ENCODE assay signal across 11 cellular contexts in the genomic region with DNA sequence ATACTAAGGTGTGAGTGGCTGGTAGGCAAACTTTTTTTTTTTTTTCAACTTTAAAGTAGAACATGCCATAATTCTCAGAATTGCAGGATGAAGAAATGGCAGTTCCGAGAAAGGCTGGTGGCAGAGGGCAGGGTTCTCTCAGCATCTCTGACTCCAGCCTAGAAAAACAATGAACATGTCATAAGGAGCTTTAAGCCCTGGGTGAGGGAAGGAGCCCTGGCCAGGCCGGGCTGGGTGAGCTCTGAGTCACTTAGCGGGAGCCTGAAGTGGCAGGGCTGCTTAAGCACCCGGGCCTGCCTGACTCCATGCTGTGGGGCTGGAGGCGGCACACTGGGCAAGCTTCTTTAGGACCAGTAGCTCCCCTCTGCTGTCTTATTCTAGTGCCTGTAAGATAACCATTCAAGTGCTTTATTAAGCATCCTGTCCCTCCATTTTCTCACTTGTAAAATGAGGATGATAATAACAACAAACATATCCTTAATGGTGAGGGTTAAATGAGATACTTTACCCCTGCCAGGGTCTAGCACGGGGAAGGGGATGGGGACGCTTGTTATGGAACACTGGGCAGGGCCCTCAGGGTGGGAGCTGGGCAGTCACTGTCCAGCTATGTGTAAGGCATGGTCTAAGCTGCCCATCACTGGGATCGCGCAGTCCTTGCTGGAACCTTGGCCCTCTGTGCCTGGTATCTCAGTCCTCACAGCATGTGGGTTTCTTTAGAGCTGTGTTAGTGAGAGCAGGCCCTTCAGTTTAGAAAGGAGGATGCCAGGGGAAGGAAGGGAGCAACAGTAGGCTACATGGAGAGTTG. TPM values are rescaled to one million over a fixed set of nuclear protein-coding genes. Genes with fewer than 3 reads are reported as not detected.
A peak's percentile ranks its signal among the peaks of the same experiment; 100 is the strongest.
DNase-seq lines count a peak whose midpoint lies in the region; ATAC-seq and TF ChIP-seq lines count a peak whose summit lies in the region.
"Had no signal": no experiment of that assay in that cellular context is flagged by ENCODE, and none has a peak within 500 bp of the region (broad histone marks: within the 10 kb centered on the region; RNA-seq: fewer than 3 reads in every experiment).

No MANE protein-coding gene starts in this region.

- H3K9me3 Mint-ChIP-seq in T-helper 2 cell treated with Interferon-gamma antibody and Interleukin-4, amounts not matched to agents 5 μg/mL and 100 μg/mL, for 36 hours: no peaks in the 10 kb centered on the region
- H3K9me3 Mint-ChIP-seq: CD14-positive monocyte; naive thymus-derived CD4-positive, alpha-beta T cell; stimulated activated memory B cell treated with anti-CD40 and anti-IgM and Interleukin-4, amounts not matched to agents 10 μg/mL and 1 μg/mL and 100 μg/mL, for 72 hours had no signal

- ATAC-seq in HG02973 (IDR thresholded peaks at IDR 0.05; ENCODE audit: unreplicated experiment): no peak
- ATAC-seq: naive thymus-derived CD4-positive, alpha-beta T cell; stimulated activated memory B cell treated with anti-CD40 and anti-IgM and Interleukin-4, amounts not matched to agents 10 μg/mL and 1 μg/mL and 100 μg/mL, for 72 hours had no signal

- no peaks in the 10 kb centered on the region for H3K27me3 Mint-ChIP-seq in T-helper 2 cell treated with Interferon-gamma antibody and Interleukin-4, amounts not matched to agents 5 μg/mL and 100 μg/mL, for 36 hours (ENCODE audit: low read depth)

- peak; percentile 32 for TF ChIP-seq POLR2A in erythroblast (IDR thresholded peaks at IDR 0.05; ENCODE audit: low read length)

- H3K4me3 Mint-ChIP-seq in T-helper 2 cell treated with Interferon-gamma antibody and Interleukin-4, amounts not matched to agents 5 μg/mL and 100 μg/mL, for 36 hours: peak overlapping the region; percentile 49
- H3K4me3 Mint-ChIP-seq: CD14-positive monocyte; stimulated activated memory B cell treated with anti-CD40 and anti-IgM and Interleukin-4, amounts not matched to agents 10 μg/mL and 1 μg/mL and 100 μg/mL, for 72 hours had no signal

- H3K27ac Mint-ChIP-seq in T-helper 2 cell treated with Interferon-gamma antibody and Interleukin-4, amounts not matched to agents 5 μg/mL and 100 μg/mL, for 36 hours: peak overlapping the region; percentile 83
- H3K27ac Mint-ChIP-seq: stimulated activated memory B cell treated with anti-CD40 and anti-IgM and Interleukin-4, amounts not matched to agents 10 μg/mL and 1 μg/mL and 100 μg/mL, for 72 hours had no signal

- H3K36me3 Mint-ChIP-seq in T-helper 2 cell treated with Interferon-gamma antibody and Interleukin-4, amounts not matched to agents 5 μg/mL and 100 μg/mL, for 36 hours (ENCODE audit: low read depth): no peaks in the 10 kb centered on the region
- H3K36me3 Mint-ChIP-seq: naive thymus-derived CD4-positive, alpha-beta T cell; stimulated activated memory B cell treated with anti-CD40 and anti-IgM and Interleukin-4, amounts not matched to agents 10 μg/mL and 1 μg/mL and 100 μg/mL, for 72 hours had no signal

- DNase-seq in activated effector memory CD4-positive, alpha-beta T cell treated with Interleukin-2 at 50 U/mL for 16 hours: peak; percentile 9
- no peak for DNase-seq in activated effector memory CD4-positive, alpha-beta T cell treated with anti-CD3 and anti-CD28 coated beads, Interleukin-2, amount 50 U/mL, for 16 hours
- peak; percentile 24 for DNase-seq in T-helper 2 cell treated with Interferon-gamma antibody and Interleukin-4, amounts not matched to agents 5 μg/mL and 100 μg/mL, for 36 hours (ENCODE audit: low spot score)
- DNase-seq in erythroblast (lab: John Stamatoyannopoulos, UW) (peak; percentile 68 to 78), stromal cell of bone marrow (ENCODE audit: low read depth) (peak; percentile 88), mesenteric fat pad (ENCODE audit: low spot score) (no peak), pons (ENCODE audit: low spot score) (no peak)

- peaks cover 22% of the 10 kb centered on the region for H3K4me1 Mint-ChIP-seq in T-helper 2 cell treated with Interferon-gamma antibody and Interleukin-4, amounts not matched to agents 5 μg/mL and 100 μg/mL, for 36 hours (ENCODE audit: low read depth)
- H3K4me1 Mint-ChIP-seq: stimulated activated memory B cell treated with anti-CD40 and anti-IgM and Interleukin-4, amounts not matched to agents 10 μg/mL and 1 μg/mL and 100 μg/mL, for 72 hours had no signal

RNA-seq across cellular contexts. Expression of a gene that starts 18.4 kb away (rescaled TPM):
- 32.2 TPM for total RNA-seq in mesenteric fat pad

Comparison
In these comparisons a context has a peak if more than half of its experiments do, and no peak if none do; other contexts are left out.
1. DNase-seq: peak in activated effector memory CD4-positive, alpha-beta T cell treated with Interleukin-2 at 50 U/mL for 16 hours (single experiment), T-helper 2 cell treated with Interferon-gamma antibody and Interleukin-4, amounts not matched to agents 5 μg/mL and 100 μg/mL, for 36 hours (single experiment), erythroblast (2 of 2) and stromal cell of bone marrow (single experiment); none in activated effector memory CD4-positive, alpha-beta T cell treated with anti-CD3 and anti-CD28 coated beads, Interleukin-2, amount 50 U/mL, for 16 hours (single experiment), mesenteric fat pad (single experiment) and pons (single experiment).